25 cellular contexts compared by ENCODE assay signal in the genomic region with DNA sequence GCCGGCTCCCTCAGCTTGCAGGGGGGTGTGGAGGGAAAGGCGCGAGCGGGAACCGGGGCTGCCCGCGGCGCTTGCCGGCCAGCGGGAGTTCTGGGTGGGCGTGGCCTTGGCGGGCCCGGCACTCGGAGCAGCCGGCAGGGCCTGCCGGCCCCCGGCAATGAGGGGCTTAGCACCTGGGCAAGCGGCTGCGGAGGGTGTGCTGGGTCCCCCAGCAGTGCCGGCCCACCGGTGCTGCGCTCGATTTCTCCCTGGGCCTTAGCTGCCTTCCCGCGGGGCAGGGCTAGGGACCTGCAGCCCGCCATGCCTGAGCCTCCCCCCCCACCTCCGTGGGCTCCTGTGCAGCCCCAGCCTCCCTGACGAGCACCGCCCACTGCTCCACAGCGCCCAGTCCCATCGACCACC.
DNase-seq lines count a peak whose midpoint lies in the region; ATAC-seq, FAIRE-seq and TF ChIP-seq lines count a peak whose summit lies in the region.
"Had no signal": no experiment of that assay in that cellular context is flagged by ENCODE, and none has a peak within 500 bp of the region (broad histone marks: within the 10 kb centered on the region; RNA-seq: fewer than 3 reads in every experiment).

No MANE protein-coding gene starts in this region.

- WGBS in right cardiac atrium = 95% methylated on average over 31 of the region's 31 CpGs
- 96 to 98% (median 96%) methylated on average over 9 to 31 of the region's 31 CpGs for WGBS in heart left ventricle, 4 donors
- under 1% methylated on average over 23 of the region's 31 CpGs for WGBS in K562 (ENCODE audit: insufficient coverage, low coverage, missing lambda C conversion rate)

- no peak for FAIRE-seq in K562 (lab: Jason Lieb, UNC)
- FAIRE-seq: A549, GM12892, H1 had no signal

- H3K27ac ChIP-seq in right cardiac atrium (ENCODE audit: low read length) (no peak overlapping the region), heart left ventricle (no peak overlapping the region), K562 (ENCODE audit: extremely low read depth, low read depth, low read length) (no peak overlapping the region)
- H3K27ac ChIP-seq: A549; BLaER1 treated with 17β-estradiol and CSF1 and Interleukin-3, amounts not matched to agents 10 nM and 100 nM; KMS-11; RWPE1 had no signal

- H3K79me2 ChIP-seq in K562 (ENCODE audit: control insufficient read depth, insufficient read depth, low read length) = no peaks in the 10 kb centered on the region

- no peak for TF ChIP-seq RAD21 in K562 (CRISPR knock-in tag; conservative IDR thresholded peaks at IDR 0.05 in 1 of 2, IDR thresholded peaks at IDR 0.05 in 1 of 2)

- no peaks in the 10 kb centered on the region for H3K36me3 ChIP-seq in heart left ventricle
- no peaks in the 10 kb centered on the region for H3K36me3 ChIP-seq in K562 (ENCODE audit: control insufficient read depth, insufficient read depth, low read length)
- H3K36me3 ChIP-seq: BLaER1 treated with 17β-estradiol and CSF1 and Interleukin-3, amounts not matched to agents 10 nM and 100 nM had no signal

- POLR2A ChIA-PET in K562 (lab: Yijun Ruan, JAX) = no interaction called here

- in situ Hi-C loops in K562 (cut with MboI) = no loop called here

- ATAC-seq in right cardiac atrium = no peak
- ATAC-seq in heart left ventricle = no peak
- ATAC-seq in K562 = no peak
- ATAC-seq in HG02798 (IDR thresholded peaks at IDR 0.05; ENCODE audit: poor library complexity, unreplicated experiment) = no peak
- ATAC-seq in GM21619 (IDR thresholded peaks at IDR 0.05; ENCODE audit: unreplicated experiment) = no peak
- ATAC-seq: A549, Panc1 had no signal

- BruUV-seq in K562 (replicated peaks; lab: Mats Ljungman, UMichigan) = no TSS peak

- TF ChIP-seq CTCF in heart left ventricle (IDR thresholded peaks at IDR 0.05) (no peak), K562 (IDR thresholded peaks at IDR 0.05 in 2 of 3, conservative IDR thresholded peaks at IDR 0.05 in 1 of 3; ENCODE audit: insufficient read depth in 2 of 3, low read depth in 1 of 3, low read length in 3 of 3) (no peak)

- H3K4me1 ChIP-seq in right cardiac atrium (ENCODE audit: control insufficient read depth, insufficient read depth, low read length) (no peaks in the 10 kb centered on the region), heart left ventricle (no peaks in the 10 kb centered on the region), K562 (replicated peaks in 1 of 2; ENCODE audit: control insufficient read depth in 2 of 2, insufficient read depth in 2 of 2, low read length in 2 of 2) (peaks cover 0 to 8% of the 10 kb centered on the region in 2 experiments; a peak in 1 of 5 replicates)
- H3K4me1 ChIP-seq: A549; BLaER1 treated with 17β-estradiol and CSF1 and Interleukin-3, amounts not matched to agents 10 nM and 100 nM; Caco-2 had no signal

- H3K9me1 ChIP-seq in K562 (ENCODE audit: control insufficient read depth, insufficient read depth, low read length) = no peaks in the 10 kb centered on the region

- H3K4me3 ChIP-seq in right cardiac atrium (ENCODE audit: low read length) = no peak overlapping the region
- H3K4me3 ChIP-seq in heart left ventricle = no peak overlapping the region
- peak overlapping the region; percentile 26; the same call in 1 of the 2 replicates for H3K4me3 ChIP-seq in K562
- H3K4me3 ChIP-seq: A549; BLaER1 treated with 17β-estradiol and CSF1 and Interleukin-3, amounts not matched to agents 10 nM and 100 nM had no signal

- no peak overlapping the region for H3K4me2 ChIP-seq in K562 (ENCODE audit: insufficient read depth, low read length)
- H3K4me2 ChIP-seq: A549; BLaER1 treated with 17β-estradiol and CSF1 and Interleukin-3, amounts not matched to agents 10 nM and 100 nM; KMS-11 had no signal

- H3K27me3 ChIP-seq in right cardiac atrium (ENCODE audit: control insufficient read depth, insufficient read depth) = no peaks in the 10 kb centered on the region
- no peaks in the 10 kb centered on the region for H3K27me3 ChIP-seq in heart left ventricle
- H3K27me3 ChIP-seq in K562 (ENCODE audit: control insufficient read depth in 2 of 2, insufficient read depth in 2 of 2, low read length in 2 of 2) = no peaks in the 10 kb centered on the region
- H3K27me3 ChIP-seq: BLaER1 treated with 17β-estradiol and CSF1 and Interleukin-3, amounts not matched to agents 10 nM and 100 nM had no signal

- DNase-seq in right cardiac atrium (peak in 2 of 3 donors; percentile 5 to 19), heart left ventricle (no peak), K562 (ENCODE audit: extremely low read depth in 1 of 4, low spot score in 3 of 4) (peak in 1 of 4 experiments; percentile 11), posterior vena cava (ENCODE audit: low spot score) (peak; percentile 53), OCI-M2 (lab: John Stamatoyannopoulos, UW; ENCODE audit: unreplicated experiment) (no peak)
- DNase-seq: AML-193; Caco-2; CD4-positive, alpha-beta T cell; EL; HCEC 1CT; MM.1S; NCI-H2029; NCI-H446 treated with DMSO at 0.1 percent for 48 hours; NCI-H526; NCI-H82; SHP77 treated with DMSO at 0.1 percent for 48 hours had no signal

- peak overlapping the region; percentile 45; the same call in 1 of the 2 replicates for H2AFZ ChIP-seq in K562 (ENCODE audit: low read depth, low read length)

- no peak for TF ChIP-seq EP300 in K562 (IDR thresholded peaks at IDR 0.05; ENCODE audit: low read length)

- CTCF ChIA-PET in K562 (lab: Yijun Ruan, JAX; ENCODE audit: low intra/inter-chr PET ratio) = no interaction called here

- peak overlapping the region in 1 of 2 experiments; percentile 17; a peak in 1 of 4 replicates for H3K9ac ChIP-seq in K562 (ENCODE audit: insufficient read depth in 1 of 2, low read depth in 2 of 2, low read length in 2 of 2)
- H3K9ac ChIP-seq: BLaER1 treated with 17β-estradiol and CSF1 and Interleukin-3, amounts not matched to agents 10 nM and 100 nM; KMS-11 had no signal

- H3K9me3 ChIP-seq in right cardiac atrium (ENCODE audit: control insufficient read depth, low read length) = no peaks in the 10 kb centered on the region
- H3K9me3 ChIP-seq in heart left ventricle = peaks cover 0 to 3% (median 0%) of the 10 kb centered on the region in 12 donors
- no peaks in the 10 kb centered on the region for H3K9me3 ChIP-seq in K562 (replicated peaks; ENCODE audit: control insufficient read depth, insufficient read depth, low read depth, low read length)
- H3K9me3 ChIP-seq: A549, Caco-2 had no signal

- no peaks in the 10 kb centered on the region for H4K20me1 ChIP-seq in K562 (replicated peaks; ENCODE audit: control insufficient read depth, insufficient read depth, low read length)
- H4K20me1 ChIP-seq: BLaER1 treated with 17β-estradiol and CSF1 and Interleukin-3, amounts not matched to agents 10 nM and 100 nM had no signal

- TF ChIP-seq POLR2A in heart left ventricle (IDR thresholded peaks at IDR 0.05) (no peak), K562 (conservative IDR thresholded peaks at IDR 0.05) (no peak)

- intact Hi-C loops in right cardiac atrium (cut with DNase I) = no loop called here
- intact Hi-C loops in heart left ventricle (cut with DNase I) = no loop called here
- intact Hi-C loops in K562 (cut with micrococcal nuclease) = no loop called here
- intact Hi-C loops in posterior vena cava (cut with DNase I) = no loop called here

TF ChIP-seq in K562, 482 proteins besides CTCF, POLR2A, EP300 and RAD21:
- TF ChIP-seq ZNF175 (CRISPR knock-in tag; IDR thresholded peaks at IDR 0.05; ENCODE audit: low read depth) = no peak
- TF ChIP-seq ZNF699 (CRISPR knock-in tag; IDR thresholded peaks at IDR 0.05; ENCODE audit: insufficient replicate concordance) = no peak
- TF ChIP-seq CTBP1 (IDR thresholded peaks at IDR 0.05; ENCODE audit: borderline replicate concordance) = no peak
- TF ChIP-seq ZFX (CRISPR knock-in tag; IDR thresholded peaks at IDR 0.05) = no peak
- no peak for TF ChIP-seq DACH1 (IDR thresholded peaks at IDR 0.05; ENCODE audit: partially characterized antibody)
- TF ChIP-seq E2F6 (IDR thresholded peaks at IDR 0.05; ENCODE audit: borderline replicate concordance in 1 of 2, extremely low read depth in 1 of 2, insufficient read depth in 1 of 2, insufficient read length in 1 of 2, low read depth in 1 of 2, low read length in 1 of 2, poor library complexity in 1 of 2, severe bottlenecking in 1 of 2) = peak in 1 of 2 experiments; percentile 52

Comparison
In these comparisons a context has a peak if more than half of its experiments do, and no peak if none do; other contexts are left out.
1. DNase-seq: peak in right cardiac atrium (2 of 3) and posterior vena cava (single experiment); none in heart left ventricle (0 of 5) and OCI-M2 (single experiment).